8 cellular contexts compared by ENCODE assay signal in the genomic region with DNA sequence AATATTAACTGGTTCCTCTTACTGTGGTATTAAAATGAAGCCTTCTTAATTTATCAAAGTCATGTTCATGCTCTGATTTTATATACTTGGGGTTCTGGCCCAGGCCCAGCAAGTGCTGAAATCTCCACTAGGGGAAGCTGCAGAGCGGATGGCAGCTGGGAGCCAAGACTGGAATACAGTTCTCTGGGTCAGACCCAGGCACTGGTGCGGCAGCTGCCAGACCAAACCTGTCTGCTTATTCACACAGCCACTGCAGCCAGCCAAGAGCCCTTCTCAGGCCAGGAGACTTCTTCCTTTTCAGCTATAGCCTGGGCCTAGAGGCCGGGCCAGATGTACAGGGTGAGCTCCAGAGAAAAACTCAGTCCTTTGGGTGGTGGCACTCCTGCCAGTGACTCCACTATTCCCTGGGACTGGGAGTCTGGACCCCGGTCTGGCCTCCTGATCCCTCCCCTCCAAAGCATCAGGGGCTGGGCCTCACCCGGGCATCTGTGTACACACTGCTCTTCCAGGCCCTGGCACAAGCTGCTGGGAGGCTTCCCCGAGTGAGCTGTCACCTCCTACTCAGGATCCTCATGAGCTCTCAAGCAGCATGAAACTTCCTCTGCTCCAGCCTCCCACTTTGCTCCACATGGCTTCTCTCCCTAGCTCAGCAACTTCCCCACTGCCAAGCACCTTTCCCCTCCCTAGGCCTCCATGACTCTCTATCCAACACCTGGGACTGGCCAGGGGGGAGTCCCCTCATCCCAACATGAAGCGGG. TPM values are rescaled to one million over a fixed set of nuclear protein-coding genes. Genes with fewer than 3 reads are reported as not detected.
DNase-seq lines count a peak whose midpoint lies in the region; FAIRE-seq and TF ChIP-seq lines count a peak whose summit lies in the region.
"Had no signal": no experiment of that assay in that cellular context is flagged by ENCODE, and none has a peak within 500 bp of the region (broad histone marks: within the 10 kb centered on the region; RNA-seq: fewer than 3 reads in every experiment).

No MANE protein-coding gene starts in this region.

- DNase-seq in astrocyte (ENCODE audit: low read depth) (peak; percentile 37), immature natural killer cell (no peak), stromal cell of bone marrow (ENCODE audit: low read depth) (peak; percentile 59), inferior parietal cortex (ENCODE audit: extremely low spot score) (no peak), SIG-M5 (lab: John Stamatoyannopoulos, UW) (no peak)
- DNase-seq in activated CD4-positive, alpha-beta T cell treated with anti-CD3 and anti-CD28 coated beads, Interleukin-2, amount 50 U/mL, for 4 hours, result no peak

- H3K27me3 Mint-ChIP-seq in astrocyte (ENCODE audit: low read depth, unreplicated experiment) (no peaks in the 10 kb centered on the region), immature natural killer cell (ENCODE audit: low read depth in 3 of 3) (peaks cover 0 to 4% (median under 1%) of the 10 kb centered on the region in 3 donors)

- H3K4me1 Mint-ChIP-seq in astrocyte (ENCODE audit: low read depth, unreplicated experiment) (peaks cover 26% of the 10 kb centered on the region), immature natural killer cell (peaks cover 60 to 65% of the 10 kb centered on the region in 2 donors)

- H3K36me3 ChIP-seq in HEK293 (ENCODE audit: control insufficient read depth in 2 of 2, insufficient read depth in 1 of 2, low read length in 2 of 2) (peaks cover 0 to 42% of the 10 kb centered on the region in 2 experiments; a peak in 1 of 3 replicates), astrocyte (ENCODE audit: insufficient read depth, low read length) (peaks cover 2% of the 10 kb centered on the region)

- H2AFZ ChIP-seq in astrocyte (ENCODE audit: low read depth, low read length), result no peak overlapping the region

- no peak overlapping the region for H3K4me2 ChIP-seq in astrocyte (ENCODE audit: low read length)

- H3K4me3 ChIP-seq in HEK293 (ENCODE audit: low read depth, low read length), result no peak overlapping the region
- H3K4me3 ChIP-seq in astrocyte (ENCODE audit: insufficient read depth, low read depth, low read length), result no peak overlapping the region
- H3K4me3 ChIP-seq: SK-N-MC had no signal

- no peaks in the 10 kb centered on the region for H3K27me3 ChIP-seq in astrocyte (ENCODE audit: insufficient read depth, low read length)

- H3K79me2 ChIP-seq in astrocyte (ENCODE audit: insufficient read depth, low read length), result peaks cover 58% of the 10 kb centered on the region

- H3K9me3 Mint-ChIP-seq in astrocyte (ENCODE audit: unreplicated experiment), result no peaks in the 10 kb centered on the region
- H3K9me3 Mint-ChIP-seq in immature natural killer cell, result no peaks in the 10 kb centered on the region

- no peak overlapping the region for H3K27ac ChIP-seq in HEK293 (ENCODE audit: extremely low read depth, low read depth, low read length)
- H3K27ac ChIP-seq in astrocyte (ENCODE audit: low read depth, low read length), result no peak overlapping the region
- H3K27ac ChIP-seq: SK-N-MC had no signal

- H4K20me1 ChIP-seq in astrocyte (ENCODE audit: insufficient read depth, low read length), result peaks cover 100% of the 10 kb centered on the region

- no peak for TF ChIP-seq CTCF in HEK293 (tag by site-specific recombination; IDR thresholded peaks at IDR 0.05)
- peak; percentile 30 for TF ChIP-seq CTCF in astrocyte (IDR thresholded peaks at IDR 0.05; ENCODE audit: insufficient read depth, low read depth, low read length)

- POLR2A ChIA-PET in HEK293 (lab: Yijun Ruan, JAX), result interaction anchor here (0.5 to 0.7 kb wide), 2 partner anchors 23 to 25 kb away, joined by 3 to 5 read pairs; no protein-coding TSS in a partner anchor

- H3K9me3 ChIP-seq in HEK293 (ENCODE audit: control insufficient read depth, insufficient read depth, low read depth, low read length), result no peaks in the 10 kb centered on the region
- H3K9me3 ChIP-seq in astrocyte (ENCODE audit: insufficient read depth, low read depth, low read length), result no peaks in the 10 kb centered on the region

- CTCF ChIA-PET in HEK293 (lab: Yijun Ruan, JAX), result interaction anchor here (0.6 to 2.2 kb wide), 7 partner anchors 9 to 503 kb away, joined by 3 to 6 read pairs (median 3); a partner anchor contains a TSS

- no peak for FAIRE-seq in astrocyte (lab: Jason Lieb, UNC)

- H3K4me1 ChIP-seq in HEK293 (ENCODE audit: control insufficient read depth, insufficient read depth, low read length) (no peaks in the 10 kb centered on the region), astrocyte (ENCODE audit: insufficient read depth, low read length) (peaks cover 4% of the 10 kb centered on the region)

- H3K27ac Mint-ChIP-seq in astrocyte (ENCODE audit: unreplicated experiment) (peak overlapping the region; percentile 20), immature natural killer cell (peak overlapping the region in 4 of 6 donors; percentile 40 to 84 (median 70))

- no peak overlapping the region for H3K9ac ChIP-seq in astrocyte (ENCODE audit: low read length)

- H3K36me3 Mint-ChIP-seq in astrocyte (ENCODE audit: low read depth, unreplicated experiment), result peaks cover 8% of the 10 kb centered on the region
- peaks cover 0 to 3% (median 0%) of the 10 kb centered on the region in 3 donors for H3K36me3 Mint-ChIP-seq in immature natural killer cell

- H3K4me3 Mint-ChIP-seq in astrocyte (ENCODE audit: unreplicated experiment) (no peak overlapping the region), immature natural killer cell (no peak overlapping the region)

TF ChIP-seq in HEK293, 187 proteins besides CTCF, POLR2A, EP300 and RAD21:
- TF ChIP-seq, protein P1, sequence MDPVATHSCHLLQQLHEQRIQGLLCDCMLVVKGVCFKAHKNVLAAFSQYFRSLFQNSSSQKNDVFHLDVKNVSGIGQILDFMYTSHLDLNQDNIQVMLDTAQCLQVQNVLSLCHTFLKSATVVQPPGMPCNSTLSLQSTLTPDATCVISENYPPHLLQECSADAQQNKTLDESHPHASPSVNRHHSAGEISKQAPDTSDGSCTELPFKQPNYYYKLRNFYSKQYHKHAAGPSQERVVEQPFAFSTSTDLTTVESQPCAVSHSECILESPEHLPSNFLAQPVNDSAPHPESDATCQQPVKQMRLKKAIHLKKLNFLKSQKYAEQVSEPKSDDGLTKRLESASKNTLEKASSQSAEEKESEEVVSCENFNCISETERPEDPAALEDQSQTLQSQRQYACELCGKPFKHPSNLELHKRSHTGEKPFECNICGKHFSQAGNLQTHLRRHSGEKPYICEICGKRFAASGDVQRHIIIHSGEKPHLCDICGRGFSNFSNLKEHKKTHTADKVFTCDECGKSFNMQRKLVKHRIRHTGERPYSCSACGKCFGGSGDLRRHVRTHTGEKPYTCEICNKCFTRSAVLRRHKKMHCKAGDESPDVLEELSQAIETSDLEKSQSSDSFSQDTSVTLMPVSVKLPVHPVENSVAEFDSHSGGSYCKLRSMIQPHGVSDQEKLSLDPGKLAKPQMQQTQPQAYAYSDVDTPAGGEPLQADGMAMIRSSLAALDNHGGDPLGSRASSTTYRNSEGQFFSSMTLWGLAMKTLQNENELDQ (tag by site-specific recombination; IDR thresholded peaks at IDR 0.05; ENCODE audit: low read depth), result no peak
- TF ChIP-seq ZNF777 (tag by site-specific recombination; IDR thresholded peaks at IDR 0.05; ENCODE audit: borderline replicate concordance) (no peak), ZBTB8A (tag by site-specific recombination; IDR thresholded peaks at IDR 0.05) (no peak), ZIC2 (tag by site-specific recombination; IDR thresholded peaks at IDR 0.05) (peak; percentile 80), REPIN1 (tag by site-specific recombination; IDR thresholded peaks at IDR 0.05; ENCODE audit: low read depth) (no peak), ZNF391 (tag by site-specific recombination; IDR thresholded peaks at IDR 0.05; ENCODE audit: borderline replicate concordance, low read depth) (no peak), ZFHX2 (tag by site-specific recombination; conservative IDR thresholded peaks at IDR 0.05) (0 out of 2 replicates have a peak, but pooled peaks have one; percentile 14), ZBTB20 (tag by site-specific recombination; IDR thresholded peaks at IDR 0.05) (peak; percentile 91), ZNF561 (tag by site-specific recombination; IDR thresholded peaks at IDR 0.05; ENCODE audit: borderline replicate concordance) (no peak), ZNF776 (tag by site-specific recombination; IDR thresholded peaks at IDR 0.05; ENCODE audit: borderline replicate concordance) (no peak)
- TF ChIP-seq, protein P2, sequence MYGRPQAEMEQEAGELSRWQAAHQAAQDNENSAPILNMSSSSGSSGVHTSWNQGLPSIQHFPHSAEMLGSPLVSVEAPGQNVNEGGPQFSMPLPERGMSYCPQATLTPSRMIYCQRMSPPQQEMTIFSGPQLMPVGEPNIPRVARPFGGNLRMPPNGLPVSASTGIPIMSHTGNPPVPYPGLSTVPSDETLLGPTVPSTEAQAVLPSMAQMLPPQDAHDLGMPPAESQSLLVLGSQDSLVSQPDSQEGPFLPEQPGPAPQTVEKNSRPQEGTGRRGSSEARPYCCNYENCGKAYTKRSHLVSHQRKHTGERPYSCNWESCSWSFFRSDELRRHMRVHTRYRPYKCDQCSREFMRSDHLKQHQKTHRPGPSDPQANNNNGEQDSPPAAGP (tag by site-specific recombination; IDR thresholded peaks at IDR 0.05), result no peak

RNA-seq across cellular contexts. Expression of a gene that starts 24.4 kb away (rescaled TPM):
- total RNA-seq in astrocyte, result 114 TPM in 2 replicates
- polyA plus RNA-seq in immature natural killer cell, result 100 to 1,000 TPM; 192 to 330 (median 205) TPM

RNA-seq across cellular contexts. Expression of a gene that starts 25.6 kb away (rescaled TPM):
- total RNA-seq in astrocyte, result 0.14 TPM in 1 of 2 replicates, not detected in the other
- not detected for polyA plus RNA-seq in immature natural killer cell

RNA-seq across cellular contexts. Expression of a gene that starts 26.8 kb away (rescaled TPM):
- total RNA-seq in astrocyte, result not detected in 2 replicates
- not detected for polyA plus RNA-seq in immature natural killer cell

RNA-seq across cellular contexts. Expression of a gene that starts 40.3 kb away (rescaled TPM):
- total RNA-seq in astrocyte, result 3.7 and 4.4 TPM in 2 replicates
- polyA plus RNA-seq in immature natural killer cell, result under 1 TPM in 2 of 3 donors, not detected in 1; 0.64 to 0.71 TPM

Comparison
In these comparisons a context has a peak if more than half of its experiments do, and no peak if none do; other contexts are left out.
1. DNase-seq: peak in astrocyte (single experiment) and stromal cell of bone marrow (single experiment); none in immature natural killer cell (0 of 3), inferior parietal cortex (single experiment), SIG-M5 (single experiment) and activated CD4-positive, alpha-beta T cell treated with anti-CD3 and anti-CD28 coated beads, Interleukin-2, amount 50 U/mL, for 4 hours (0 of 2).